In the genomic region with DNA sequence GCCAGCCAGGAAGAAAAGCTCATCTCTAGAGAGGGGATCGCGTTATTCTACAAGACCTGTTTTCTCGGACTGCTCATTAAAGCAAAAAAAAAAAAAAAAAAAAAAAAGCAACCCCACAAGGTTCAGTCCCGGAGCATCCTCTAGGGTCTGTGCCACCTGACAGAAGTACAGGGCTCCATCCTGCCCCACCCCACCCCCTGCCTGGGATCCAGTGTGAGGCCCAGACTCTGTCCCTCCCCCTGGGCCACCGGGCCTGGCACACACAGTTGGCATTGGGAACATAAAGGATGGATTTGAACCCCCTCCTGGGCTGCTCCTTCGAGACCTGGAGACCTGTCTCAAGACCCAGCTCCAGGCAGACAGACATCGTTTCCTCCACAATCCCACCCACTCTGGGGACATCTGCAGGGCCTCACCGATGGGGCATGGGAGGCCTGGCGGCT, we compare ENCODE assay signal across 1 cellular context.
TF ChIP-seq lines count a peak whose summit lies in the region.

No MANE protein-coding gene starts in this region.

TF ChIP-seq in WTC11, 78 proteins besides CTCF, POLR2A, EP300 and RAD21 (continued from another document):
- no peak for TF ChIP-seq CREB1 (CRISPR knock-in tag; IDR thresholded peaks at IDR 0.05)
TF ChIP-seq in WTC11: peak in this region for 0.
